8 cellular contexts compared by ENCODE assay signal in genomic region chr9:35812025-35812602, GRCh38. TPM values are rescaled to one million over a fixed set of nuclear protein-coding genes. Genes with fewer than 3 reads are reported as not detected.
DNase-seq lines count a peak whose midpoint lies in the region; ATAC-seq and TF ChIP-seq lines count a peak whose summit lies in the region.

A gene with protein sequence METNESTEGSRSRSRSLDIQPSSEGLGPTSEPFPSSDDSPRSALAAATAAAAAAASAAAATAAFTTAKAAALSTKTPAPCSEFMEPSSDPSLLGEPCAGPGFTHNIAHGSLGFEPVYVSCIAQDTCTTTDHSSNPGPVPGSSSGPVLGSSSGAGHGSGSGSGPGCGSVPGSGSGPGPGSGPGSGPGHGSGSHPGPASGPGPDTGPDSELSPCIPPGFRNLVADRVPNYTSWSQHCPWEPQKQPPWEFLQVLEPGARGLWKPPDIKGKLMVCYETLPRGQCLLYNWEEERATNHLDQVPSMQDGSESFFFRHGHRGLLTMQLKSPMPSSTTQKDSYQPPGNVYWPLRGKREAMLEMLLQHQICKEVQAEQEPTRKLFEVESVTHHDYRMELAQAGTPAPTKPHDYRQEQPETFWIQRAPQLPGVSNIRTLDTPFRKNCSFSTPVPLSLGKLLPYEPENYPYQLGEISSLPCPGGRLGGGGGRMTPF (minus strand): TSS chr9:35812262. CDS start chr9:35812147, 115 bp downstream.

- no peak for TF ChIP-seq CTCF in colonic mucosa (IDR thresholded peaks at IDR 0.05)

- ATAC-seq in HG03378 (IDR thresholded peaks at IDR 0.05; ENCODE audit: unreplicated experiment), result peak; percentile 62

- DNase-seq in AG20443 (ENCODE audit: low spot score) (peak; percentile 96), NCI-H446 treated with DMSO at 0.1 percent for 48 hours (lab: John Stamatoyannopoulos, UW) (peak; percentile 92), colonic mucosa (peak; percentile 95), left kidney (ENCODE audit: low read depth, low spot score) (peak; percentile 98)
- peak; percentile 95 for DNase-seq in activated CD4-positive, alpha-beta T cell treated with anti-CD3 and anti-CD28 coated beads for 48 hours
- peak; percentile 96 for DNase-seq in stimulated activated CD4-positive, alpha-beta T cell treated with anti-CD3 and anti-CD28 coated beads, Interleukin-1b, Interleukin-23, amount 100 ng/mL, for 48 hours

- peak within 1 kb of the TSS; percentile 64 for H3K27ac ChIP-seq in colonic mucosa

- H3K4me1 ChIP-seq in colonic mucosa, result peaks cover 14% of the 10 kb centered on the region

- intact Hi-C loops in colonic mucosa (cut with DNase I), result no loop called here

- H3K9ac ChIP-seq in colonic mucosa (ENCODE audit: low read depth in 2 of 2, low read length in 2 of 2), result peak within 1 kb of the TSS; percentile 58 to 68

- peak; percentile 44 for TF ChIP-seq POLR2A in GM19099 (IDR thresholded peaks at IDR 0.05; ENCODE audit: extremely low read depth, insufficient read length, low read depth)

- H3K9me3 ChIP-seq in colonic mucosa, result no peaks in the 10 kb centered on the region

- no peaks in the 10 kb centered on the region for H3K36me3 ChIP-seq in colonic mucosa

- H3K4me3 ChIP-seq in colonic mucosa, result peak within 1 kb of the TSS; percentile 34

- no peaks in the 10 kb centered on the region for H3K27me3 ChIP-seq in colonic mucosa

RNA-seq across cellular contexts. Expression of the gene that starts here (rescaled TPM):
- under 1 TPM; 0.58 to 0.82 TPM for total RNA-seq in colonic mucosa

Comparison
In these comparisons a context has a peak if more than half of its experiments do, and no peak if none do; other contexts are left out.
1. Peak in every context shown above with its lines: DNase-seq, ATAC-seq, H3K4me3 ChIP-seq and H3K27ac ChIP-seq.
2. Peak in DNase-seq, H3K4me3 ChIP-seq, H3K27ac ChIP-seq and H3K9ac ChIP-seq in colonic mucosa; RNA of the gene not detected or under 1 TPM.